Comparison of ENCODE assay signal across 1 cellular context in the genomic region with DNA sequence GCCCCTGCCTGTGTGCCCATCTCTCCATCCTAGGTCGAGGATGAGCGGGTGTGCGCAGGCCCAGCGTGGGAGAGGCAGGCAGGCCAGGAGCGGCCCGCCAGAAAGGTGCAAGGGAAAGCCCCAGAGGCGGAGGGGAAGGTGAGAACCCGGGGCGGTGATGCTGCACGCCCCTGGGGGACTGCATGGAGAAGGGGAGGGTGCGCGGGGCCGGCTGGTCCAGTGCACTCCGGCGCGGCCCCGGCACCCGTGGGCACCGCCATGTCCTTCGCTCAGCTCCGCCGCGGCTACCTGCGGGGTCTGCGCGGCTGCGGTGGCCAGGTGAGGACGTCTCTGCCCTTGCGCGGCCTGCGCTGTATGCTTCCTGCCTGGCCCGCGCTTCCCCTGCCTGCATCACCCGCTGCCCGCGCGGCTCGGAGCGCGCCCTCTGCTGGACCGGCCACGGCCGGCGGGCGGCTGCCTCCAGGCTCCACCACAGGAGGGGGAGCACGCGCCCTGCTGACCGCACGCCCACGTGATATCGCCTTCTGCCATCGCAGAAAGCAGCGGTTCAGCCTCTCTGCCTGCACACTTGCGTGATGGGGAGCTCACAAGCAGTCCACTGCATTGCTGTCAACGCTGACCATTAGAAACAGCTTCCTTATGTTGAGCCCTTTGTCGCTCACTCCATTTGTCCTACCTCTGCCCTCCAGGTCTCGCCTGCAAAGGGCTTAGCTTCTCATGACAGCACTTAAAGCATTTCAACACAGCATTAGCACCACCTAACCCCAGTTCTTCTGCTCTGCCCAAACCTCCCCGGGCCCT.
TF ChIP-seq lines count a peak whose summit lies in the region.

No MANE protein-coding gene starts in this region.

TF ChIP-seq in WTC11, 78 proteins besides CTCF, POLR2A, EP300 and RAD21 (continued from another document and continues in another):
- TF ChIP-seq AFF4 (CRISPR knock-in tag; IDR thresholded peaks at IDR 0.05; ENCODE audit: borderline replicate concordance) = no peak
- TF ChIP-seq, protein P1, sequence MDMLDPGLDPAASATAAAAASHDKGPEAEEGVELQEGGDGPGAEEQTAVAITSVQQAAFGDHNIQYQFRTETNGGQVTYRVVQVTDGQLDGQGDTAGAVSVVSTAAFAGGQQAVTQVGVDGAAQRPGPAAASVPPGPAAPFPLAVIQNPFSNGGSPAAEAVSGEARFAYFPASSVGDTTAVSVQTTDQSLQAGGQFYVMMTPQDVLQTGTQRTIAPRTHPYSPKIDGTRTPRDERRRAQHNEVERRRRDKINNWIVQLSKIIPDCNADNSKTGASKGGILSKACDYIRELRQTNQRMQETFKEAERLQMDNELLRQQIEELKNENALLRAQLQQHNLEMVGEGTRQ (CRISPR knock-in tag; IDR thresholded peaks at IDR 0.05) = peak; percentile 96
- no peak for TF ChIP-seq SOX15 (CRISPR knock-in tag; IDR thresholded peaks at IDR 0.05)
- TF ChIP-seq, protein P2, sequence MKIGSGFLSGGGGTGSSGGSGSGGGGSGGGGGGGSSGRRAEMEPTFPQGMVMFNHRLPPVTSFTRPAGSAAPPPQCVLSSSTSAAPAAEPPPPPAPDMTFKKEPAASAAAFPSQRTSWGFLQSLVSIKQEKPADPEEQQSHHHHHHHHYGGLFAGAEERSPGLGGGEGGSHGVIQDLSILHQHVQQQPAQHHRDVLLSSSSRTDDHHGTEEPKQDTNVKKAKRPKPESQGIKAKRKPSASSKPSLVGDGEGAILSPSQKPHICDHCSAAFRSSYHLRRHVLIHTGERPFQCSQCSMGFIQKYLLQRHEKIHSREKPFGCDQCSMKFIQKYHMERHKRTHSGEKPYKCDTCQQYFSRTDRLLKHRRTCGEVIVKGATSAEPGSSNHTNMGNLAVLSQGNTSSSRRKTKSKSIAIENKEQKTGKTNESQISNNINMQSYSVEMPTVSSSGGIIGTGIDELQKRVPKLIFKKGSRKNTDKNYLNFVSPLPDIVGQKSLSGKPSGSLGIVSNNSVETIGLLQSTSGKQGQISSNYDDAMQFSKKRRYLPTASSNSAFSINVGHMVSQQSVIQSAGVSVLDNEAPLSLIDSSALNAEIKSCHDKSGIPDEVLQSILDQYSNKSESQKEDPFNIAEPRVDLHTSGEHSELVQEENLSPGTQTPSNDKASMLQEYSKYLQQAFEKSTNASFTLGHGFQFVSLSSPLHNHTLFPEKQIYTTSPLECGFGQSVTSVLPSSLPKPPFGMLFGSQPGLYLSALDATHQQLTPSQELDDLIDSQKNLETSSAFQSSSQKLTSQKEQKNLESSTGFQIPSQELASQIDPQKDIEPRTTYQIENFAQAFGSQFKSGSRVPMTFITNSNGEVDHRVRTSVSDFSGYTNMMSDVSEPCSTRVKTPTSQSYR (CRISPR knock-in tag; IDR thresholded peaks at IDR 0.05) = no peak
- TF ChIP-seq MXD4 (CRISPR knock-in tag; IDR thresholded peaks at IDR 0.05; ENCODE audit: borderline replicate concordance) = no peak
- peak; percentile 90; the same call in 1 of the 2 replicates for TF ChIP-seq ZBTB43 (CRISPR knock-in tag; IDR thresholded peaks at IDR 0.05)
- no peak for TF ChIP-seq NR1H2 (CRISPR knock-in tag; IDR thresholded peaks at IDR 0.05)
- TF ChIP-seq CREB1 (CRISPR knock-in tag; IDR thresholded peaks at IDR 0.05) = no peak
- TF ChIP-seq CBFB (CRISPR knock-in tag; IDR thresholded peaks at IDR 0.05; ENCODE audit: low read depth) = peak; percentile 93; the same call in 1 of the 2 replicates
- peak; percentile 98 for TF ChIP-seq HMGXB4 (CRISPR knock-in tag; IDR thresholded peaks at IDR 0.05)
- peak; percentile 87 for TF ChIP-seq FOXK1 (CRISPR knock-in tag; IDR thresholded peaks at IDR 0.05)
- TF ChIP-seq ZNF219 (CRISPR knock-in tag; IDR thresholded peaks at IDR 0.05; ENCODE audit: borderline replicate concordance) = peak; percentile 69; the same call in 1 of the 2 replicates
- TF ChIP-seq, protein P3, sequence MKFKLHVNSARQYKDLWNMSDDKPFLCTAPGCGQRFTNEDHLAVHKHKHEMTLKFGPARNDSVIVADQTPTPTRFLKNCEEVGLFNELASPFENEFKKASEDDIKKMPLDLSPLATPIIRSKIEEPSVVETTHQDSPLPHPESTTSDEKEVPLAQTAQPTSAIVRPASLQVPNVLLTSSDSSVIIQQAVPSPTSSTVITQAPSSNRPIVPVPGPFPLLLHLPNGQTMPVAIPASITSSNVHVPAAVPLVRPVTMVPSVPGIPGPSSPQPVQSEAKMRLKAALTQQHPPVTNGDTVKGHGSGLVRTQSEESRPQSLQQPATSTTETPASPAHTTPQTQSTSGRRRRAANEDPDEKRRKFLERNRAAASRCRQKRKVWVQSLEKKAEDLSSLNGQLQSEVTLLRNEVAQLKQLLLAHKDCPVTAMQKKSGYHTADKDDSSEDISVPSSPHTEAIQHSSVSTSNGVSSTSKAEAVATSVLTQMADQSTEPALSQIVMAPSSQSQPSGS (CRISPR knock-in tag; IDR thresholded peaks at IDR 0.05; ENCODE audit: borderline replicate concordance, low read depth) = no peak
- TF ChIP-seq STAT6 (CRISPR knock-in tag; conservative IDR thresholded peaks at IDR 0.05; ENCODE audit: low read depth) = no peak
- peak; percentile 87; the same call in 1 of the 2 replicates for TF ChIP-seq ESRRA (CRISPR knock-in tag; IDR thresholded peaks at IDR 0.05; ENCODE audit: borderline replicate concordance)
- TF ChIP-seq ZNF416 (CRISPR knock-in tag; IDR thresholded peaks at IDR 0.05) = no peak
- TF ChIP-seq SP1 (CRISPR knock-in tag; conservative IDR thresholded peaks at IDR 0.05) = peak; percentile 63; the same call in 1 of the 2 replicates
- TF ChIP-seq FOXP1 (CRISPR knock-in tag; IDR thresholded peaks at IDR 0.05; ENCODE audit: borderline replicate concordance) = peak; percentile 97
- TF ChIP-seq, protein P4, sequence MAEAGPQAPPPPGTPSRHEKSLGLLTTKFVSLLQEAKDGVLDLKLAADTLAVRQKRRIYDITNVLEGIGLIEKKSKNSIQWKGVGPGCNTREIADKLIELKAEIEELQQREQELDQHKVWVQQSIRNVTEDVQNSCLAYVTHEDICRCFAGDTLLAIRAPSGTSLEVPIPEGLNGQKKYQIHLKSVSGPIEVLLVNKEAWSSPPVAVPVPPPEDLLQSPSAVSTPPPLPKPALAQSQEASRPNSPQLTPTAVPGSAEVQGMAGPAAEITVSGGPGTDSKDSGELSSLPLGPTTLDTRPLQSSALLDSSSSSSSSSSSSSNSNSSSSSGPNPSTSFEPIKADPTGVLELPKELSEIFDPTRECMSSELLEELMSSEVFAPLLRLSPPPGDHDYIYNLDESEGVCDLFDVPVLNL (CRISPR knock-in tag; IDR thresholded peaks at IDR 0.05; ENCODE audit: borderline replicate concordance, low read depth) = no peak
- no peak for TF ChIP-seq HMGA2 (CRISPR knock-in tag; IDR thresholded peaks at IDR 0.05)
- peak; percentile 92 for TF ChIP-seq FOXP4 (CRISPR knock-in tag; IDR thresholded peaks at IDR 0.05)
- 0 out of 2 replicates have a peak, but pooled peaks have one; percentile 35 for TF ChIP-seq NFE2L1 (CRISPR knock-in tag; IDR thresholded peaks at IDR 0.05)
- 0 out of 2 replicates have a peak, but pooled peaks have one; percentile 16 for TF ChIP-seq PRDM15 (CRISPR knock-in tag; IDR thresholded peaks at IDR 0.05)
